Comparison of ENCODE assay signal across 1 cellular context in genomic region chr1:17304827-17305177, GRCh38.
TF ChIP-seq lines count a peak whose summit lies in the region.

No MANE protein-coding gene starts in this region.

TF ChIP-seq in HEK293, 187 proteins besides CTCF, POLR2A, EP300 and RAD21 (continued from another document):
- TF ChIP-seq, protein P1, sequence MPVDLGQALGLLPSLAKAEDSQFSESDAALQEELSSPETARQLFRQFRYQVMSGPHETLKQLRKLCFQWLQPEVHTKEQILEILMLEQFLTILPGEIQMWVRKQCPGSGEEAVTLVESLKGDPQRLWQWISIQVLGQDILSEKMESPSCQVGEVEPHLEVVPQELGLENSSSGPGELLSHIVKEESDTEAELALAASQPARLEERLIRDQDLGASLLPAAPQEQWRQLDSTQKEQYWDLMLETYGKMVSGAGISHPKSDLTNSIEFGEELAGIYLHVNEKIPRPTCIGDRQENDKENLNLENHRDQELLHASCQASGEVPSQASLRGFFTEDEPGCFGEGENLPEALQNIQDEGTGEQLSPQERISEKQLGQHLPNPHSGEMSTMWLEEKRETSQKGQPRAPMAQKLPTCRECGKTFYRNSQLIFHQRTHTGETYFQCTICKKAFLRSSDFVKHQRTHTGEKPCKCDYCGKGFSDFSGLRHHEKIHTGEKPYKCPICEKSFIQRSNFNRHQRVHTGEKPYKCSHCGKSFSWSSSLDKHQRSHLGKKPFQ (tag by site-specific recombination; IDR thresholded peaks at IDR 0.05) = no peak
- TF ChIP-seq, protein P2, sequence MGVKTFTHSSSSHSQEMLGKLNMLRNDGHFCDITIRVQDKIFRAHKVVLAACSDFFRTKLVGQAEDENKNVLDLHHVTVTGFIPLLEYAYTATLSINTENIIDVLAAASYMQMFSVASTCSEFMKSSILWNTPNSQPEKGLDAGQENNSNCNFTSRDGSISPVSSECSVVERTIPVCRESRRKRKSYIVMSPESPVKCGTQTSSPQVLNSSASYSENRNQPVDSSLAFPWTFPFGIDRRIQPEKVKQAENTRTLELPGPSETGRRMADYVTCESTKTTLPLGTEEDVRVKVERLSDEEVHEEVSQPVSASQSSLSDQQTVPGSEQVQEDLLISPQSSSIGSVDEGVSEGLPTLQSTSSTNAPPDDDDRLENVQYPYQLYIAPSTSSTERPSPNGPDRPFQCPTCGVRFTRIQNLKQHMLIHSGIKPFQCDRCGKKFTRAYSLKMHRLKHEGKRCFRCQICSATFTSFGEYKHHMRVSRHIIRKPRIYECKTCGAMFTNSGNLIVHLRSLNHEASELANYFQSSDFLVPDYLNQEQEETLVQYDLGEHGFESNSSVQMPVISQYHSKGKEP (tag by site-specific recombination; IDR thresholded peaks at IDR 0.05) = 0 out of 2 replicates have a peak, but pooled peaks have one; percentile 16
- TF ChIP-seq GFI1B (tag by site-specific recombination; IDR thresholded peaks at IDR 0.05) (no peak), ZSCAN4 (tag by site-specific recombination; IDR thresholded peaks at IDR 0.05) (peak; percentile 44)
